ENCODE assay signal across 12 cellular contexts in the genomic region with DNA sequence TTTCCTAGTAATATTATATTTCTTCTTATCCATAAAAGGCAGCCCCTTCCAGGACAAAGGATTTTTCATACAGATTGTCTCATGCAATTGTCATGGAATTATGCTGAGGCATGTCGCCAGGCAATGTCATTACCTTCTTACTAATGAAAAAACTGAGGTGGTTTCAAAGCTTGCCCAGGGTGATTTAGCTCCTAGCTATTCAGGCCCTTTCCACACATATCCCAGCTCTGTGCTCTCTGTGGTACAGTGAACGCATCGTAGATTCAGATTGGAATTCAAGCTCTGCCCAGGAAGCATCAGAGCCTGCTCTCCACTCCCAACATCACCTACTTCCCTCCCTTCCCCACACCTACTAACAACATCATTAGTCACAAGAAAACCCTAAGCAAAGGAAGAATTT.
DNase-seq lines count a peak whose midpoint lies in the region; ATAC-seq, FAIRE-seq and TF ChIP-seq lines count a peak whose summit lies in the region.
"Had no signal": no experiment of that assay in that cellular context is flagged by ENCODE, and none has a peak within 500 bp of the region (broad histone marks: within the 10 kb centered on the region; RNA-seq: fewer than 3 reads in every experiment).

No MANE protein-coding gene starts in this region.

- H3K9me3 ChIP-seq in esophagus squamous epithelium (peaks cover 0 to 6% (median 5%) of the 10 kb centered on the region in 3 donors), testis (no peaks in the 10 kb centered on the region), ovary (no peaks in the 10 kb centered on the region)

- peak overlapping the region; percentile 59 to 73 (median 72) for H3K27ac ChIP-seq in esophagus squamous epithelium
- peak overlapping the region; percentile 44 for H3K27ac ChIP-seq in rectal smooth muscle tissue (ENCODE audit: low read depth, low read length)
- H3K27ac ChIP-seq in testis, result no peak overlapping the region
- H3K27ac ChIP-seq in ovary, result no peak overlapping the region

- TF ChIP-seq POLR2A in esophagus squamous epithelium (IDR thresholded peaks at IDR 0.05), result no peak
- no peak for TF ChIP-seq POLR2A in testis (IDR thresholded peaks at IDR 0.05)
- TF ChIP-seq POLR2A in ovary (IDR thresholded peaks at IDR 0.05), result no peak

- H3K27me3 ChIP-seq in esophagus squamous epithelium (no peaks in the 10 kb centered on the region), rectal smooth muscle tissue (ENCODE audit: control insufficient read depth, insufficient read depth, low read length) (no peaks in the 10 kb centered on the region), testis (no peaks in the 10 kb centered on the region), ovary (no peaks in the 10 kb centered on the region)

- H3K4me3 ChIP-seq in esophagus squamous epithelium (no peak overlapping the region), rectal smooth muscle tissue (ENCODE audit: low read length) (no peak overlapping the region), testis (no peak overlapping the region), ovary (no peak overlapping the region)
- H3K4me3 ChIP-seq: skin epidermis had no signal

- H3K36me3 ChIP-seq in esophagus squamous epithelium (peaks cover 0 to 7% (median 0%) of the 10 kb centered on the region in 3 donors), rectal smooth muscle tissue (ENCODE audit: control insufficient read depth, insufficient read depth, low read length) (no peaks in the 10 kb centered on the region), testis (ENCODE audit: low read depth, missing control alignments) (no peaks in the 10 kb centered on the region), ovary (no peaks in the 10 kb centered on the region)

- TF ChIP-seq CTCF in D721Med (IDR thresholded peaks at IDR 0.05; ENCODE audit: insufficient read depth, missing control alignments), result no peak
- no peak for TF ChIP-seq CTCF in esophagus squamous epithelium (IDR thresholded peaks at IDR 0.05)
- no peak for TF ChIP-seq CTCF in testis (IDR thresholded peaks at IDR 0.05)
- no peak for TF ChIP-seq CTCF in ovary (IDR thresholded peaks at IDR 0.05)

- no peak for TF ChIP-seq EP300 in ovary (IDR thresholded peaks at IDR 0.05)

- no peak overlapping the region for H3K9ac ChIP-seq in rectal smooth muscle tissue (ENCODE audit: low read length)

- WGBS in esophagus squamous epithelium, 2 donors, result 50 to 83% methylated on average over 1 to 3 of the region's 3 CpGs
- 94 to 96% methylated on average over 3 of the region's 3 CpGs for WGBS in testis, 2 donors
- WGBS in ovary, 3 donors, result 80 to 84% (median 83%) methylated on average over 3 of the region's 3 CpGs

- DNase-seq in D721Med (ENCODE audit: insufficient read length, low spot score) (no peak), RPMI7951 (ENCODE audit: low read depth) (peak; percentile 24), esophagus squamous epithelium (lab: John Stamatoyannopoulos, UW) (no peak), testis (no peak), ovary (no peak)
- no peak for DNase-seq in stimulated activated naive CD4-positive, alpha-beta T cell treated with Interleukin-2 at 50 U/mL for 16 hours (lab: John Stamatoyannopoulos, UW)
- DNase-seq: DND-41, NCI-H1092, OCI-M1 had no signal

- intact Hi-C loops in esophagus squamous epithelium (cut with DNase I), result no loop called here
- intact Hi-C loops in testis (cut with DNase I; ENCODE audit: low total_unique reads), result no loop called here
- intact Hi-C loops in ovary (cut with DNase I), result no loop called here

- ATAC-seq in HG03432 (IDR thresholded peaks at IDR 0.05; ENCODE audit: unreplicated experiment), result no peak

- H3K4me1 ChIP-seq in esophagus squamous epithelium (peaks cover 16 to 69% (median 39%) of the 10 kb centered on the region in 3 donors), rectal smooth muscle tissue (ENCODE audit: control insufficient read depth, insufficient read depth, low read length) (peaks cover 4% of the 10 kb centered on the region), testis (no peaks in the 10 kb centered on the region), ovary (ENCODE audit: insufficient read depth) (no peaks in the 10 kb centered on the region)

- FAIRE-seq in D721Med (lab: Jason Lieb, UNC), result peak; percentile 68

Comparison
In these comparisons a context has a peak if more than half of its experiments do, and no peak if none do; other contexts are left out.
1. H3K27ac ChIP-seq: peak in esophagus squamous epithelium (4 of 4) and rectal smooth muscle tissue (single experiment); none in testis (0 of 2) and ovary (0 of 2).